Comparison of ENCODE assay signal across 8 cellular contexts in genomic region chr11:57547854-57548377, GRCh38. TPM values are rescaled to one million over a fixed set of nuclear protein-coding genes. Genes with fewer than 3 reads are reported as not detected.
DNase-seq lines count a peak whose midpoint lies in the region; ATAC-seq, FAIRE-seq and TF ChIP-seq lines count a peak whose summit lies in the region.

No MANE protein-coding gene starts in this region.

- H3K9me3 ChIP-seq in WERI-Rb-1 (ENCODE audit: severe bottlenecking) = no peaks in the 10 kb centered on the region

- no peak for TF ChIP-seq CTCF in WERI-Rb-1 (IDR thresholded peaks at IDR 0.05; ENCODE audit: low read depth, low read length)

- peak; percentile 90 for ATAC-seq in GM21526 (IDR thresholded peaks at IDR 0.05; ENCODE audit: low FRiP score, unreplicated experiment)
- ATAC-seq in HG03558 (IDR thresholded peaks at IDR 0.05; ENCODE audit: extremely low read depth, unreplicated experiment) = peak; percentile 89

- FAIRE-seq in GM18507 (lab: Jason Lieb, UNC) = peak; percentile 90
- no peak for FAIRE-seq in frontal cortex (lab: Jason Lieb, UNC)

- H3K4me3 ChIP-seq in WERI-Rb-1 (ENCODE audit: low read depth, low read length) = no peak overlapping the region

- H3K27ac ChIP-seq in WERI-Rb-1 = no peak overlapping the region

- H3K27me3 ChIP-seq in WERI-Rb-1 (ENCODE audit: insufficient read depth, low read depth, severe bottlenecking) = peaks cover 2% of the 10 kb centered on the region

- DNase-seq in GM18507 (ENCODE audit: extremely low spot score, insufficient read length, low read depth) = peak; percentile 37
- peak; percentile 2 for DNase-seq in iPS-NIHi11 (ENCODE audit: low spot score)
- no peak for DNase-seq in frontal cortex (ENCODE audit: low spot score in 2 of 2)
- no peak for DNase-seq in WERI-Rb-1
- no peak for DNase-seq in T-helper 1 cell
- DNase-seq in stimulated activated CD4-positive, alpha-beta T cell treated with anti-CD3 and anti-CD28 coated beads, Interleukin-4, amount 100 ng/mL, for 4 hours = no peak

- H3K36me3 ChIP-seq in WERI-Rb-1 = no peaks in the 10 kb centered on the region

RNA-seq across cellular contexts. Expression of gene SMTNL1, which starts 10.5 kb away (rescaled TPM):
- total RNA-seq in frontal cortex = not detected

RNA-seq across cellular contexts. Expression of gene TIMM10, which starts 17.4 kb away (rescaled TPM):
- total RNA-seq in frontal cortex = 39.9 TPM

RNA-seq across cellular contexts. Expression of gene UBE2L6, which starts 19.6 kb away (rescaled TPM):
- 57.9 TPM for total RNA-seq in frontal cortex

RNA-seq across cellular contexts. Expression of gene SLC43A1, which starts 32.4 kb away (rescaled TPM):
- total RNA-seq in frontal cortex = 2.0 TPM

RNA-seq across cellular contexts. Expression of gene SERPING1, which starts 49.6 kb away (rescaled TPM):
- total RNA-seq in frontal cortex = 7.3 TPM

Comparison
In these comparisons a context has a peak if more than half of its experiments do, and no peak if none do; other contexts are left out.
1. DNase-seq: peak in GM18507 (single experiment) and iPS-NIHi11 (single experiment); none in frontal cortex (0 of 2), WERI-Rb-1 (single experiment), T-helper 1 cell (0 of 5) and stimulated activated CD4-positive, alpha-beta T cell treated with anti-CD3 and anti-CD28 coated beads, Interleukin-4, amount 100 ng/mL, for 4 hours (0 of 2).